In the genomic region with DNA sequence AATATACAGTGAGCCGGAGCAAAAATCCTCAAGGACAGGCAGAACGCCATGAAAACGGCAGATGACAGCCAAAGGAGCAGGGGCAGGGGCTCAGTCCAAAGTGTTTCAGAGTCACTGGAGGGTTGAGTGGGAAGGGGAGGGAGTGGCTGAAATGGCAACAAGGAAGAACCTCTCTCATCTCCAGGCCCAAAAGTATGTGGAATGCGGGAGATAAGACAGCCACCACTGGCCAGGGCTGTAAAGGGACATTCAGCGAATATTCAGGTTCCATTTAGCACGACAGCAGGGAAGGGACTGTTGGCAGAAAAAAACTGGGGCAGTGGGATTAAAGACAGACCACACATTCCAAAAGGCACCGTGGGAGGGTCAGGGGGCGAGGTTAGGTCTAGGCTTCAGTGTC, we compare ENCODE assay signal across 13 cellular contexts.
"Had no signal": no experiment of that assay in that cellular context is flagged by ENCODE, and none has a peak within 500 bp of the region (broad histone marks: within the 10 kb centered on the region; RNA-seq: fewer than 3 reads in every experiment).

No MANE protein-coding gene starts in this region.

- H3K27me3 Mint-ChIP-seq: activated naive CD8-positive, alpha-beta T cell had no signal

- H3K4me3 Mint-ChIP-seq: activated naive CD8-positive, alpha-beta T cell; natural killer cell; T-helper 2 cell treated with Interferon-gamma antibody and Interleukin-4, amounts not matched to agents 5 μg/mL and 100 μg/mL, for 36 hours had no signal

- H3K4me1 ChIP-seq: testis had no signal

- H3K9me3 ChIP-seq: testis had no signal

- H3K36me3 Mint-ChIP-seq: activated naive CD8-positive, alpha-beta T cell; natural killer cell had no signal

- H3K4me3 ChIP-seq: testis had no signal

- DNase-seq: activated CD4-positive, alpha-beta T cell treated with anti-CD3 and anti-CD28 coated beads, Interleukin-2, amount 50 U/mL, for 4 hours; activated CD4-positive, CD25-positive, alpha-beta regulatory T cell treated with anti-CD3 and anti-CD28 coated beads, Interleukin-2, amount 50 U/mL, for 72 hours; activated gamma-delta T cell; activated T-cell treated with anti-CD3 and anti-CD28 coated beads, Interleukin-2, amount 50 U/mL, for 48 hours; amygdala; effector CD4-positive, alpha-beta T cell; natural killer cell; stimulated activated CD4-positive, alpha-beta T cell treated with anti-CD3 and anti-CD28 coated beads, Interleukin-2, amount 100 ng/mL, for 48 hours; stimulated activated naive CD8-positive, alpha-beta T cell treated with anti-CD3 and anti-CD28 coated beads, Interleukin-15, Interleukin-2, amounts not matched to agents 100 U/mL and 50 U/mL, for 24 hours; SW 1271; testis had no signal

- ATAC-seq: natural killer cell; stimulated activated naive CD8-positive, alpha-beta T cell treated with anti-CD3 and anti-CD28 coated beads, Interleukin-15, Interleukin-2, amounts not matched to agents 100 U/mL and 50 U/mL, for 24 hours had no signal

- H3K27ac ChIP-seq: testis had no signal

- H3K27me3 ChIP-seq: testis had no signal

- H3K27ac Mint-ChIP-seq: activated naive CD8-positive, alpha-beta T cell; natural killer cell; T-helper 2 cell treated with Interferon-gamma antibody and Interleukin-4, amounts not matched to agents 5 μg/mL and 100 μg/mL, for 36 hours had no signal

- H3K9me3 Mint-ChIP-seq: natural killer cell; T-helper 2 cell treated with Interferon-gamma antibody and Interleukin-4, amounts not matched to agents 5 μg/mL and 100 μg/mL, for 36 hours had no signal
